ENCODE assay signal across 8 cellular contexts in genomic region chr22:43060213-43060612, GRCh38. TPM values are rescaled to one million over a fixed set of nuclear protein-coding genes. Genes with fewer than 3 reads are reported as not detected.
DNase-seq lines count a peak whose midpoint lies in the region; ATAC-seq, FAIRE-seq and TF ChIP-seq lines count a peak whose summit lies in the region.

No MANE protein-coding gene starts in this region.

- H3K4me3 ChIP-seq in BE2C (ENCODE audit: low read depth, low read length) (no peak overlapping the region), retinal pigment epithelial cell (ENCODE audit: low read length) (no peak overlapping the region)

- H3K4me1 Mint-ChIP-seq in endothelial cell (ENCODE audit: unreplicated experiment) = no peaks in the 10 kb centered on the region

- ATAC-seq in GM18517 (IDR thresholded peaks at IDR 0.05; ENCODE audit: unreplicated experiment) = no peak
- ATAC-seq in HG03045 (IDR thresholded peaks at IDR 0.05; ENCODE audit: unreplicated experiment) = no peak
- ATAC-seq in HG02610 (IDR thresholded peaks at IDR 0.05; ENCODE audit: unreplicated experiment) = no peak

- H3K36me3 ChIP-seq in BE2C = no peaks in the 10 kb centered on the region

- TF ChIP-seq CTCF in BE2C (IDR thresholded peaks at IDR 0.05; ENCODE audit: low read depth, low read length) = peak; percentile 86
- TF ChIP-seq CTCF in endothelial cell (IDR thresholded peaks at IDR 0.05; ENCODE audit: unreplicated experiment) = peak; percentile 86
- TF ChIP-seq CTCF in retinal pigment epithelial cell (conservative IDR thresholded peaks at IDR 0.05; ENCODE audit: low read depth, low read length) = peak; percentile 90

- no peaks in the 10 kb centered on the region for H3K4me1 ChIP-seq in BE2C

- H3K4me3 Mint-ChIP-seq in endothelial cell (ENCODE audit: unreplicated experiment) = no peak overlapping the region

- H3K27me3 Mint-ChIP-seq in endothelial cell (ENCODE audit: unreplicated experiment) = peaks cover 1% of the 10 kb centered on the region

- H3K9me3 ChIP-seq in BE2C = no peaks in the 10 kb centered on the region

- no peak for FAIRE-seq in GM19239 (lab: Jason Lieb, UNC)

- no peaks in the 10 kb centered on the region for H3K9me3 Mint-ChIP-seq in endothelial cell (ENCODE audit: unreplicated experiment)

- H3K36me3 Mint-ChIP-seq in endothelial cell (ENCODE audit: low read depth, unreplicated experiment) = peaks cover 7% of the 10 kb centered on the region

- no peaks in the 10 kb centered on the region for H3K27me3 ChIP-seq in BE2C

- no peak overlapping the region for H3K27ac Mint-ChIP-seq in endothelial cell (ENCODE audit: unreplicated experiment)

- peak; percentile 72 for DNase-seq in BE2C
- peak; percentile 46 for DNase-seq in GM19239 (ENCODE audit: insufficient read length, low spot score)
- peak; percentile 64 for DNase-seq in UCSD-AML1 (lab: John Stamatoyannopoulos, UW; ENCODE audit: unreplicated experiment)
- DNase-seq in endothelial cell (ENCODE audit: low spot score) = peak; percentile 82
- DNase-seq in retinal pigment epithelial cell (ENCODE audit: low read depth) = no peak

RNA-seq across cellular contexts. Expression of gene TTLL1, which starts 29.0 kb away (rescaled TPM):
- polyA plus RNA-seq in BE2C (2012; ENCODE audit: insufficient read depth, insufficient read length, low read depth) = 12.1 TPM
- total RNA-seq in endothelial cell (ENCODE audit: unreplicated experiment) = 13.0 TPM

RNA-seq across cellular contexts. Expression of gene PACSIN2, which starts 45.3 kb away (rescaled TPM):
- 45.9 TPM for polyA plus RNA-seq in BE2C (2012; ENCODE audit: insufficient read depth, insufficient read length, low read depth)
- 93.7 TPM for total RNA-seq in endothelial cell (ENCODE audit: unreplicated experiment)

RNA-seq across cellular contexts. Expression of gene BIK, which starts 50.3 kb away (rescaled TPM):
- polyA plus RNA-seq in BE2C (2012; ENCODE audit: insufficient read depth, insufficient read length, low read depth) = 1.7 TPM
- 0.97 TPM for total RNA-seq in endothelial cell (ENCODE audit: unreplicated experiment)
